Comparison of ENCODE assay signal across 8 cellular contexts in the genomic region with DNA sequence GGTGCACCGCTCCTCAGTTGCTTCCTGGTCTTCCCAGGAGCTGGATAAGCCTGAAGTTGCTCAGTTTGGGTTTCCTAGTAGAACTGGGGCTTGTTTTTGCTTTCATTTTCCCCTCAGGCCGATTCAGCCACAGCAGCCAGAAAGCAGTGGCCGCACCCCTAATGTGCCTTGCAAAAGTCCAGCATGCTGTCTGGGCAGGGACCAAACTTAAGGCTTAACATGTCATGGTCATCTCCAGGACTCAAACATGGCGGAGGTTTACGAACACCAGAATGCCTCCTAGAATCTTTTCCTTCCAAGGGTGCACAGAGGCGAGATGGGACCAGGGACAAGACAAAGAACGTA. TPM values are rescaled to one million over a fixed set of nuclear protein-coding genes. Genes with fewer than 3 reads are reported as not detected.
A peak's percentile ranks its signal among the peaks of the same experiment; 100 is the strongest.
DNase-seq lines count a peak whose midpoint lies in the region; ATAC-seq and TF ChIP-seq lines count a peak whose summit lies in the region.

No MANE protein-coding gene starts in this region.

- peaks cover 20% of the 10 kb centered on the region for H3K36me3 ChIP-seq in H7 (replicated peaks; ENCODE audit: control insufficient read depth, insufficient read depth, low read length)
- H3K36me3 ChIP-seq in skeletal muscle tissue (ENCODE audit: control insufficient read depth in 3 of 3, insufficient read depth in 3 of 3, low read length in 3 of 3) = peaks cover 15 to 29% (median 28%) of the 10 kb centered on the region in 3 donors
- peaks cover 85% of the 10 kb centered on the region for H3K36me3 ChIP-seq in HAP-1 (replicated peaks)

- in situ Hi-C loops in HAP-1 (cut with MboI; ENCODE audit: low sequenced_read_pairs) = no loop called here

- H3K4me1 Mint-ChIP-seq in activated CD4-positive, alpha-beta memory T cell treated with anti-CD3 and anti-CD28 coated beads, Interleukin-2, amount 10 ng/mL, durations not matched to agents 7 days and 5 days = peaks cover 79% of the 10 kb centered on the region

- H3K4me3 ChIP-seq in H7 (ENCODE audit: insufficient read depth, low read depth, low read length) (peak overlapping the region; percentile 65), fibroblast of villous mesenchyme (ENCODE audit: low read depth, low read length) (peak overlapping the region; percentile 66), skeletal muscle tissue (ENCODE audit: low read length in 3 of 3) (peak overlapping the region; percentile 88 to 97 (median 93)), HAP-1 (no peak overlapping the region)

- H3K27me3 ChIP-seq in H7 (ENCODE audit: control insufficient read depth, insufficient read depth, low read length) (no peaks in the 10 kb centered on the region), skeletal muscle tissue (ENCODE audit: control insufficient read depth in 3 of 3, insufficient read depth in 3 of 3, low read length in 3 of 3) (no peaks in the 10 kb centered on the region), HAP-1 (ENCODE audit: low read depth) (no peaks in the 10 kb centered on the region)

- H3K27ac ChIP-seq in skeletal muscle tissue (ENCODE audit: low read depth, low read length) = peak overlapping the region; percentile 88

- no peak for ATAC-seq in omental fat pad (ENCODE audit: low FRiP score)

- H3K9me3 Mint-ChIP-seq in activated CD4-positive, alpha-beta memory T cell treated with anti-CD3 and anti-CD28 coated beads, Interleukin-2, amount 10 ng/mL, durations not matched to agents 7 days and 5 days = no peaks in the 10 kb centered on the region

- H3K9me3 ChIP-seq in skeletal muscle tissue (ENCODE audit: control insufficient read depth in 3 of 3, low read length in 3 of 3) (no peaks in the 10 kb centered on the region), HAP-1 (no peaks in the 10 kb centered on the region)

- H3K4me3 Mint-ChIP-seq in activated CD4-positive, alpha-beta memory T cell treated with anti-CD3 and anti-CD28 coated beads, Interleukin-2, amount 10 ng/mL, durations not matched to agents 7 days and 5 days = peak overlapping the region; percentile 92

- CTCF ChIA-PET in activated CD4-positive, alpha-beta memory T cell treated with anti-CD3 and anti-CD28 coated beads, Interleukin-2, amount 10 ng/mL, durations not matched to agents 7 days and 5 days (lab: Charles Lee) = interaction anchor here (1.0 to 3.1 kb wide), 5 partner anchors 16 to 171 kb away, joined by 4 to 11 read pairs (median 4); a partner anchor contains a TSS

- H3K27me3 Mint-ChIP-seq in activated CD4-positive, alpha-beta memory T cell treated with anti-CD3 and anti-CD28 coated beads, Interleukin-2, amount 10 ng/mL, durations not matched to agents 7 days and 5 days = no peaks in the 10 kb centered on the region

- POLR2A ChIA-PET in activated CD4-positive, alpha-beta memory T cell treated with anti-CD3 and anti-CD28 coated beads, Interleukin-2, amount 10 ng/mL, durations not matched to agents 7 days and 5 days (lab: Charles Lee) = interaction anchor here (0.6 to 14.0 kb wide), 27 partner anchors 13 to 172 kb away, joined by 3 to 234 read pairs (median 5); a partner anchor contains a TSS

- DNase-seq in AG08396 (ENCODE audit: low spot score) (peak; percentile 46), H7 (no peak), fibroblast of villous mesenchyme (ENCODE audit: low read depth) (peak; percentile 72), omental fat pad (ENCODE audit: low spot score) (no peak), Kasumi-1 (lab: John Stamatoyannopoulos, UW) (no peak), HAP-1 (ENCODE audit: low spot score in 2 of 2) (no peak)
- peak; percentile 41 for DNase-seq in activated CD4-positive, alpha-beta memory T cell treated with anti-CD3 and anti-CD28 coated beads, Interleukin-2, amount 10 ng/mL, durations not matched to agents 7 days and 5 days

- H3K27ac Mint-ChIP-seq in activated CD4-positive, alpha-beta memory T cell treated with anti-CD3 and anti-CD28 coated beads, Interleukin-2, amount 10 ng/mL, durations not matched to agents 7 days and 5 days = peak overlapping the region; percentile 94

- H3K9ac ChIP-seq in skeletal muscle tissue (ENCODE audit: low read depth in 1 of 3, low read length in 3 of 3) = peak overlapping the region; percentile 81 to 99 (median 99)

- TF ChIP-seq CTCF in fibroblast of villous mesenchyme (IDR thresholded peaks at IDR 0.05; ENCODE audit: insufficient read depth, low read depth, low read length) (no peak), omental fat pad (IDR thresholded peaks at IDR 0.05) (no peak)

- H3K36me3 Mint-ChIP-seq in activated CD4-positive, alpha-beta memory T cell treated with anti-CD3 and anti-CD28 coated beads, Interleukin-2, amount 10 ng/mL, durations not matched to agents 7 days and 5 days (ENCODE audit: low read depth) = peaks cover 46% of the 10 kb centered on the region

- H3K4me1 ChIP-seq in skeletal muscle tissue (ENCODE audit: control insufficient read depth in 3 of 3, insufficient read depth in 3 of 3, low read length in 3 of 3) (peaks cover 40 to 51% (median 49%) of the 10 kb centered on the region in 3 donors), HAP-1 (peaks cover 11% of the 10 kb centered on the region)

RNA-seq across cellular contexts. Expression of a gene that starts 2.5 kb away (rescaled TPM):
- total RNA-seq in H7 (2014; rRNA removed; shearing (Covaris generic)) = 0.33 and 3.1 TPM in 2 replicates
- not detected for total RNA-seq in activated CD4-positive, alpha-beta memory T cell treated with anti-CD3 and anti-CD28 coated beads, Interleukin-2, amount 10 ng/mL, durations not matched to agents 7 days and 5 days
- total RNA-seq in fibroblast of villous mesenchyme (not detected in 2 replicates), skeletal muscle tissue (not detected), omental fat pad (not detected)

RNA-seq across cellular contexts. Expression of a gene that starts 2.7 kb away (rescaled TPM):
- 169 and 200 TPM in 2 replicates for total RNA-seq in H7 (2014; rRNA removed; shearing (Covaris generic))
- 10 to 100 TPM; 24.2 to 28.9 TPM for total RNA-seq in activated CD4-positive, alpha-beta memory T cell treated with anti-CD3 and anti-CD28 coated beads, Interleukin-2, amount 10 ng/mL, durations not matched to agents 7 days and 5 days
- 53.5 and 59.3 TPM in 2 replicates for total RNA-seq in fibroblast of villous mesenchyme
- total RNA-seq in skeletal muscle tissue = 19.8 TPM
- 10 to 100 TPM; 37.1 to 51.2 (median 48.2) TPM for total RNA-seq in omental fat pad

RNA-seq across cellular contexts. Expression of a gene that starts 17.3 kb away (rescaled TPM):
- total RNA-seq in H7 (2014; rRNA removed; shearing (Covaris generic)) = 7.3 and 10.1 TPM in 2 replicates
- 10 to 100 TPM; 65.1 to 65.3 TPM for total RNA-seq in activated CD4-positive, alpha-beta memory T cell treated with anti-CD3 and anti-CD28 coated beads, Interleukin-2, amount 10 ng/mL, durations not matched to agents 7 days and 5 days
- total RNA-seq in fibroblast of villous mesenchyme (15.5 and 17.3 TPM in 2 replicates), skeletal muscle tissue (18.8 TPM), omental fat pad (10 to 100 TPM; 10.7 to 42.6 (median 25.2) TPM)

RNA-seq across cellular contexts. Expression of a gene that starts 18.3 kb away (rescaled TPM):
- total RNA-seq in H7 (2014; rRNA removed; shearing (Covaris generic)) = 45.1 and 63.1 TPM in 2 replicates
- 10 to 100 TPM; 48.3 to 48.4 TPM for total RNA-seq in activated CD4-positive, alpha-beta memory T cell treated with anti-CD3 and anti-CD28 coated beads, Interleukin-2, amount 10 ng/mL, durations not matched to agents 7 days and 5 days
- total RNA-seq in fibroblast of villous mesenchyme (28.0 and 36.7 TPM in 2 replicates), skeletal muscle tissue (25.6 TPM), omental fat pad (10 to 100 TPM; 13.8 to 24.4 (median 19.0) TPM)

RNA-seq across cellular contexts. Expression of a gene that starts 20.6 kb away (rescaled TPM):
- total RNA-seq in H7 (2014; rRNA removed; shearing (Covaris generic)) = 0.14 and 0.30 TPM in 2 replicates
- under 1 TPM; 0.18 to 0.20 TPM for total RNA-seq in activated CD4-positive, alpha-beta memory T cell treated with anti-CD3 and anti-CD28 coated beads, Interleukin-2, amount 10 ng/mL, durations not matched to agents 7 days and 5 days
- total RNA-seq in fibroblast of villous mesenchyme = 6.9 and 15.5 TPM in 2 replicates
- total RNA-seq in skeletal muscle tissue = 9.9 TPM
- 10 to 100 TPM; 30.9 to 49.3 (median 44.5) TPM for total RNA-seq in omental fat pad

Comparison
In these comparisons a context has a peak if more than half of its experiments do, and no peak if none do; other contexts are left out.
1. DNase-seq: peak in AG08396 (single experiment), activated CD4-positive, alpha-beta memory T cell treated with anti-CD3 and anti-CD28 coated beads, Interleukin-2, amount 10 ng/mL, durations not matched to agents 7 days and 5 days (single experiment) and fibroblast of villous mesenchyme (single experiment); none in H7 (single experiment), omental fat pad (single experiment), Kasumi-1 (0 of 2) and HAP-1 (0 of 2).